13 cellular contexts compared by ENCODE assay signal in genomic region chr12:45660330-45660729, GRCh38.
DNase-seq lines count a peak whose midpoint lies in the region; ATAC-seq, FAIRE-seq and TF ChIP-seq lines count a peak whose summit lies in the region.
"Had no signal": no experiment of that assay in that cellular context is flagged by ENCODE, and none has a peak within 500 bp of the region (broad histone marks: within the 10 kb centered on the region; RNA-seq: fewer than 3 reads in every experiment).

No MANE protein-coding gene starts in this region.

- in situ Hi-C loops in K562 (cut with MboI) = no loop called here

- DNase-seq in Daoy (ENCODE audit: low read depth) (peak; percentile 82), LoVo (ENCODE audit: low spot score) (peak; percentile 52), K562 (ENCODE audit: extremely low read depth in 1 of 4, low spot score in 3 of 4) (peak in 2 of 4 experiments; percentile 29 to 32), keratinocyte (ENCODE audit: low read depth, low spot score) (peak; percentile 45), NCI-H1694 treated with DMSO at 0.1 percent for 48 hours (lab: John Stamatoyannopoulos, UW) (no peak), D341Med (ENCODE audit: low spot score) (no peak)
- DNase-seq: activated T-cell treated with anti-CD3 and anti-CD28 coated beads, Interleukin-2, amount 50 U/mL, for 4 hours; hippocampal formation; NCI-H1092 treated with DMSO at 0.1 percent for 48 hours; stimulated activated CD8-positive, alpha-beta memory T cell treated with anti-CD3 and anti-CD28 coated beads, Interleukin-4, amount 100 ng/mL, for 48 hours had no signal

- no peaks in the 10 kb centered on the region; a peak in 1 of 5 replicates for H3K4me1 ChIP-seq in K562 (replicated peaks in 1 of 2; ENCODE audit: control insufficient read depth in 2 of 2, insufficient read depth in 2 of 2, low read length in 2 of 2)
- peaks cover 5% of the 10 kb centered on the region for H3K4me1 ChIP-seq in keratinocyte (ENCODE audit: control insufficient read depth, extremely low read depth, insufficient read depth, low read length)

- peak; percentile 88 for ATAC-seq in K562
- ATAC-seq in GM18520 (IDR thresholded peaks at IDR 0.05; ENCODE audit: unreplicated experiment) = no peak
- ATAC-seq in HG02852 (IDR thresholded peaks at IDR 0.05; ENCODE audit: unreplicated experiment) = no peak
- ATAC-seq: activated T-cell treated with anti-CD3 and anti-CD28 coated beads, Interleukin-2, amount 50 U/mL, for 4 hours had no signal

- no peak for TF ChIP-seq POLR2A in K562 (conservative IDR thresholded peaks at IDR 0.05)

- H3K4me2 ChIP-seq in K562 (ENCODE audit: insufficient read depth, low read length) (no peak overlapping the region), keratinocyte (ENCODE audit: control insufficient read depth, extremely low read depth, insufficient read depth, low read depth, low read length) (peak overlapping the region; percentile 2)

- WGBS in K562 (ENCODE audit: insufficient coverage, low coverage, missing lambda C conversion rate) = 0% methylated on average over 2 of the region's 2 CpGs

- intact Hi-C loops in K562 (cut with micrococcal nuclease) = no loop called here

- POLR2A ChIA-PET in K562 (lab: Yijun Ruan, JAX) = interaction anchor here (1.3 kb wide), 1 partner anchor 13 kb away, joined by 3 read pairs; no protein-coding TSS in a partner anchor

- no peaks in the 10 kb centered on the region for H3K79me2 ChIP-seq in K562 (ENCODE audit: control insufficient read depth, insufficient read depth, low read length)
- H3K79me2 ChIP-seq in keratinocyte (ENCODE audit: control insufficient read depth, insufficient read depth, low read length) = no peaks in the 10 kb centered on the region

- CTCF ChIA-PET in K562 (lab: Yijun Ruan, JAX; ENCODE audit: low intra/inter-chr PET ratio) = no interaction called here

- H4K20me1 ChIP-seq in K562 (replicated peaks; ENCODE audit: control insufficient read depth, insufficient read depth, low read length) (no peaks in the 10 kb centered on the region), keratinocyte (ENCODE audit: control insufficient read depth, extremely low read depth, insufficient read depth, low read length) (no peaks in the 10 kb centered on the region)

- no peak overlapping the region for H3K4me3 ChIP-seq in K562
- no peak overlapping the region for H3K4me3 ChIP-seq in keratinocyte (ENCODE audit: control insufficient read depth in 2 of 3, extremely low read depth in 1 of 3, insufficient read depth in 2 of 3, low read depth in 1 of 3, low read length in 3 of 3)
- H3K4me3 ChIP-seq: skin epidermis had no signal

- H2AFZ ChIP-seq in K562 (ENCODE audit: low read depth, low read length) = no peak overlapping the region
- H2AFZ ChIP-seq in keratinocyte (ENCODE audit: control insufficient read depth, low read length) = no peak overlapping the region

- H3K27ac ChIP-seq in K562 (ENCODE audit: extremely low read depth, low read depth, low read length) (no peak overlapping the region), keratinocyte (ENCODE audit: control insufficient read depth, insufficient read depth, low read length) (no peak overlapping the region)
- H3K27ac ChIP-seq: skin epidermis had no signal

- H3K27me3 ChIP-seq in K562 (ENCODE audit: control insufficient read depth in 2 of 2, insufficient read depth in 2 of 2, low read length in 2 of 2) (no peaks in the 10 kb centered on the region; a peak in 1 of 5 replicates), keratinocyte (ENCODE audit: control insufficient read depth, extremely low read depth, insufficient read depth, low read length) (no peaks in the 10 kb centered on the region)

- FAIRE-seq in K562 (lab: Jason Lieb, UNC) (peak; percentile 66), keratinocyte (lab: Jason Lieb, UNC) (peak; percentile 100)

- TF ChIP-seq EP300 in K562 (IDR thresholded peaks at IDR 0.05; ENCODE audit: low read length) = no peak

- H3K9ac ChIP-seq in K562 (ENCODE audit: insufficient read depth in 1 of 2, low read depth in 2 of 2, low read length in 2 of 2) (no peak overlapping the region), keratinocyte (ENCODE audit: control insufficient read depth, extremely low read depth, insufficient read depth, low read length) (no peak overlapping the region)

- TF ChIP-seq CTCF in K562 (IDR thresholded peaks at IDR 0.05 in 2 of 3, conservative IDR thresholded peaks at IDR 0.05 in 1 of 3; ENCODE audit: insufficient read depth in 2 of 3, low read depth in 1 of 3, low read length in 3 of 3) (no peak), keratinocyte (optimal IDR thresholded peaks at IDR 0.05 in 1 of 3, IDR thresholded peaks at IDR 0.05 in 1 of 3, conservative IDR thresholded peaks at IDR 0.05 in 1 of 3; ENCODE audit: extremely low read depth in 1 of 3, insufficient read depth in 2 of 3, low read length in 3 of 3) (no peak)

- TF ChIP-seq RAD21 in K562 (CRISPR knock-in tag; conservative IDR thresholded peaks at IDR 0.05 in 1 of 2, IDR thresholded peaks at IDR 0.05 in 1 of 2) = no peak

- H3K36me3 ChIP-seq in K562 (ENCODE audit: control insufficient read depth, insufficient read depth, low read length) = no peaks in the 10 kb centered on the region
- no peaks in the 10 kb centered on the region for H3K36me3 ChIP-seq in keratinocyte (ENCODE audit: control insufficient read depth in 2 of 2, extremely low read depth in 1 of 2, insufficient read depth in 2 of 2, low read length in 2 of 2)

- H3K9me1 ChIP-seq in K562 (ENCODE audit: control insufficient read depth, insufficient read depth, low read length) (no peaks in the 10 kb centered on the region), keratinocyte (ENCODE audit: control insufficient read depth, extremely low read depth, insufficient read depth, low read length) (no peaks in the 10 kb centered on the region)

- H3K9me3 ChIP-seq in K562 (replicated peaks; ENCODE audit: control insufficient read depth, insufficient read depth, low read depth, low read length) = no peaks in the 10 kb centered on the region
- H3K9me3 ChIP-seq in keratinocyte (ENCODE audit: control insufficient read depth, low read depth, low read length) = peaks cover 4% of the 10 kb centered on the region

- dilution Hi-C loops in keratinocyte (cut with MboI; ENCODE audit: extremely low pct_ligation_motif_present, low sequenced_read_pairs) = no loop called here

- BruUV-seq in K562 (replicated peaks; lab: Mats Ljungman, UMichigan) = no TSS peak

TF ChIP-seq in K562, 482 proteins besides CTCF, POLR2A, EP300 and RAD21:
- peak; percentile 65 for TF ChIP-seq MAFK (IDR thresholded peaks at IDR 0.05; ENCODE audit: low read length)
- peak; percentile 63; the same call in 1 of the 2 replicates for TF ChIP-seq MAFF (IDR thresholded peaks at IDR 0.05; ENCODE audit: low read length)
- peak; percentile 68; the same call in 1 of the 2 replicates for TF ChIP-seq JUND (IDR thresholded peaks at IDR 0.05; ENCODE audit: borderline replicate concordance, low read depth, low read length)
- peak; percentile 73; the same call in 2 of the 3 replicates for TF ChIP-seq JUND (tag; IDR thresholded peaks at IDR 0.05; ENCODE audit: borderline replicate concordance, low read depth, low read length)
- TF ChIP-seq ZBTB17 (CRISPR knock-in tag; IDR thresholded peaks at IDR 0.05) = no peak
- peak; percentile 81 for TF ChIP-seq C11orf30 (IDR thresholded peaks at IDR 0.05; ENCODE audit: low read depth)
- TF ChIP-seq NFE2 (IDR thresholded peaks at IDR 0.05; ENCODE audit: low read depth) = peak; percentile 87
- no peak for TF ChIP-seq MCM3 (IDR thresholded peaks at IDR 0.05)
- peak; percentile 77 for TF ChIP-seq EHMT2 (IDR thresholded peaks at IDR 0.05)
- TF ChIP-seq DPF2 (IDR thresholded peaks at IDR 0.05) = 0 out of 2 replicates have a peak, but pooled peaks have one; percentile 20
- TF ChIP-seq BHLHE40 (IDR thresholded peaks at IDR 0.05; ENCODE audit: low read length) = 0 out of 2 replicates have a peak, but pooled peaks have one; percentile 7
- no peak for TF ChIP-seq SMAD2 (IDR thresholded peaks at IDR 0.05; ENCODE audit: low read depth, low read length)
- no peak for TF ChIP-seq CREM (IDR thresholded peaks at IDR 0.05; ENCODE audit: low read depth)
- TF ChIP-seq MAFG (tag; conservative IDR thresholded peaks at IDR 0.05) = peak; percentile 91
- TF ChIP-seq, protein P1, sequence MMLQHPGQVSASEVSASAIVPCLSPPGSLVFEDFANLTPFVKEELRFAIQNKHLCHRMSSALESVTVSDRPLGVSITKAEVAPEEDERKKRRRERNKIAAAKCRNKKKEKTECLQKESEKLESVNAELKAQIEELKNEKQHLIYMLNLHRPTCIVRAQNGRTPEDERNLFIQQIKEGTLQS (IDR thresholded peaks at IDR 0.05) = peak; percentile 47
- TF ChIP-seq, protein P1 (CRISPR knock-in tag; conservative IDR thresholded peaks at IDR 0.05) = no peak
- TF ChIP-seq NFIC (IDR thresholded peaks at IDR 0.05) = peak; percentile 77
- no peak for TF ChIP-seq ZNF282 (CRISPR knock-in tag; IDR thresholded peaks at IDR 0.05)
- 0 out of 2 replicates have a peak, but pooled peaks have one; percentile 38 for TF ChIP-seq CTBP1 (IDR thresholded peaks at IDR 0.05; ENCODE audit: borderline replicate concordance)
- peak; percentile 39; the same call in 1 of the 2 replicates for TF ChIP-seq ATF7 (IDR thresholded peaks at IDR 0.05)
- peak; percentile 41; the same call in 1 of the 2 replicates for TF ChIP-seq FOSL1 (tag; conservative IDR thresholded peaks at IDR 0.05)
- no peak for TF ChIP-seq PTTG1 (tag; IDR thresholded peaks at IDR 0.05; ENCODE audit: low read depth)
- no peak for TF ChIP-seq SRF (CRISPR knock-in tag; IDR thresholded peaks at IDR 0.05)
- peak; percentile 88 for TF ChIP-seq ZNF316 (IDR thresholded peaks at IDR 0.05)
TF ChIP-seq in K562: peak in this region for 15.

Comparison
In these comparisons a context has a peak if more than half of its experiments do, and no peak if none do; other contexts are left out.
1. DNase-seq: peak in Daoy (single experiment), LoVo (single experiment) and keratinocyte (single experiment); none in NCI-H1694 treated with DMSO at 0.1 percent for 48 hours (single experiment) and D341Med (single experiment).